ENCODE assay signal across 8 cellular contexts in genomic region chr19:2494447-2495129, GRCh38. TPM values are rescaled to one million over a fixed set of nuclear protein-coding genes. Genes with fewer than 3 reads are reported as not detected.
A peak's percentile ranks its signal among the peaks of the same experiment; 100 is the strongest.
DNase-seq lines count a peak whose midpoint lies in the region; ATAC-seq lines count a peak whose summit lies in the region.

No MANE protein-coding gene starts in this region.

- no peaks in the 10 kb centered on the region for H3K27me3 ChIP-seq in mucosa of stomach (ENCODE audit: control insufficient read depth, insufficient read depth, low read length)

- peak overlapping the region; percentile 74 for H3K4me3 ChIP-seq in mucosa of stomach (ENCODE audit: low read length)

- peaks cover 21% of the 10 kb centered on the region for H3K4me1 Mint-ChIP-seq in activated T-helper 1 cell treated with anti-CD3 and anti-CD28 coated beads, Interleukin-12 subunit alpha, Interleukin-12 subunit beta, Interleukin-2, Interleukin-4 antibody, amounts not matched to agents 30 ng/mL and 10 ng/mL and 1 ng/mL, durations not matched to agents 14 hours and 24 hours and 36 hours (ENCODE audit: low read depth)

- no peaks in the 10 kb centered on the region for H3K9me3 ChIP-seq in mucosa of stomach (ENCODE audit: control insufficient read depth, low read length)

- no peak overlapping the region for H3K27ac Mint-ChIP-seq in activated T-helper 1 cell treated with anti-CD3 and anti-CD28 coated beads, Interleukin-12 subunit alpha, Interleukin-12 subunit beta, Interleukin-2, Interleukin-4 antibody, amounts not matched to agents 30 ng/mL and 10 ng/mL and 1 ng/mL, durations not matched to agents 14 hours and 24 hours and 36 hours

- intact Hi-C loops in activated T-helper 1 cell treated with anti-CD3 and anti-CD28 coated beads, Interleukin-12 subunit alpha, Interleukin-12 subunit beta, Interleukin-2, Interleukin-4 antibody, amounts not matched to agents 30 ng/mL and 10 ng/mL and 1 ng/mL, durations not matched to agents 14 hours and 24 hours and 36 hours (cut with micrococcal nuclease) = loop anchor here (2.0 kb wide), 1 partner anchor 14 kb away; no protein-coding TSS in a partner anchor

- peaks cover 38% of the 10 kb centered on the region for H3K4me1 ChIP-seq in mucosa of stomach (ENCODE audit: control insufficient read depth, insufficient read depth, low read length)

- no peaks in the 10 kb centered on the region for H3K36me3 ChIP-seq in mucosa of stomach (ENCODE audit: control insufficient read depth, insufficient read depth, low read length)

- peak overlapping the region; percentile 85 for H3K9ac ChIP-seq in mucosa of stomach (ENCODE audit: low read length)

- peaks cover 32% of the 10 kb centered on the region for H3K27me3 Mint-ChIP-seq in activated T-helper 1 cell treated with anti-CD3 and anti-CD28 coated beads, Interleukin-12 subunit alpha, Interleukin-12 subunit beta, Interleukin-2, Interleukin-4 antibody, amounts not matched to agents 30 ng/mL and 10 ng/mL and 1 ng/mL, durations not matched to agents 14 hours and 24 hours and 36 hours (ENCODE audit: insufficient read depth)

- ATAC-seq in GM18511 (IDR thresholded peaks at IDR 0.05; ENCODE audit: unreplicated experiment) = no peak

- peak in 2 of 3 experiments; percentile 58 to 59 for DNase-seq in NCI-H1417 (lab: John Stamatoyannopoulos, UW)
- DNase-seq in NCI-H1417 treated with DMSO at 0.1 percent for 48 hours (lab: John Stamatoyannopoulos, UW) = no peak
- DNase-seq in NCI-H226 = peak; percentile 65
- DNase-seq in activated T-helper 1 cell treated with anti-CD3 and anti-CD28 coated beads, Interleukin-12 subunit alpha, Interleukin-12 subunit beta, Interleukin-2, Interleukin-4 antibody, amounts not matched to agents 30 ng/mL and 10 ng/mL and 1 ng/mL, durations not matched to agents 14 hours and 24 hours and 36 hours (ENCODE audit: low spot score) = peak; percentile 47
- DNase-seq in fibroblast of gingiva (ENCODE audit: low read depth) = peak; percentile 88
- peak; percentile 58 for DNase-seq in superior temporal gyrus (ENCODE audit: extremely low spot score)

- no peaks in the 10 kb centered on the region for H3K9me3 Mint-ChIP-seq in activated T-helper 1 cell treated with anti-CD3 and anti-CD28 coated beads, Interleukin-12 subunit alpha, Interleukin-12 subunit beta, Interleukin-2, Interleukin-4 antibody, amounts not matched to agents 30 ng/mL and 10 ng/mL and 1 ng/mL, durations not matched to agents 14 hours and 24 hours and 36 hours

- H3K4me3 Mint-ChIP-seq in activated T-helper 1 cell treated with anti-CD3 and anti-CD28 coated beads, Interleukin-12 subunit alpha, Interleukin-12 subunit beta, Interleukin-2, Interleukin-4 antibody, amounts not matched to agents 30 ng/mL and 10 ng/mL and 1 ng/mL, durations not matched to agents 14 hours and 24 hours and 36 hours = peak overlapping the region; percentile 59

- no peaks in the 10 kb centered on the region for H3K36me3 Mint-ChIP-seq in activated T-helper 1 cell treated with anti-CD3 and anti-CD28 coated beads, Interleukin-12 subunit alpha, Interleukin-12 subunit beta, Interleukin-2, Interleukin-4 antibody, amounts not matched to agents 30 ng/mL and 10 ng/mL and 1 ng/mL, durations not matched to agents 14 hours and 24 hours and 36 hours (ENCODE audit: low read depth)

RNA-seq across cellular contexts. Expression of gene GADD45B, which starts 18.7 kb away (rescaled TPM):
- total RNA-seq in activated T-helper 1 cell treated with anti-CD3 and anti-CD28 coated beads, Interleukin-12 subunit alpha, Interleukin-12 subunit beta, Interleukin-2, Interleukin-4 antibody, amounts not matched to agents 30 ng/mL and 10 ng/mL and 1 ng/mL, durations not matched to agents 14 hours and 24 hours and 36 hours = 129 and 132 TPM in 2 replicates

RNA-seq across cellular contexts. Expression of gene LMNB2, which starts 37.8 kb away (rescaled TPM):
- 109 and 116 TPM in 2 replicates for total RNA-seq in activated T-helper 1 cell treated with anti-CD3 and anti-CD28 coated beads, Interleukin-12 subunit alpha, Interleukin-12 subunit beta, Interleukin-2, Interleukin-4 antibody, amounts not matched to agents 30 ng/mL and 10 ng/mL and 1 ng/mL, durations not matched to agents 14 hours and 24 hours and 36 hours
